23 cellular contexts compared by ENCODE assay signal in genomic region chr1:232062967-232063366, GRCh38.
DNase-seq lines count a peak whose midpoint lies in the region; ATAC-seq, FAIRE-seq and TF ChIP-seq lines count a peak whose summit lies in the region.
"Had no signal": no experiment of that assay in that cellular context is flagged by ENCODE, and none has a peak within 500 bp of the region (broad histone marks: within the 10 kb centered on the region; RNA-seq: fewer than 3 reads in every experiment).

No MANE protein-coding gene starts in this region.

- no peak overlapping the region for H4K8ac ChIP-seq in H1 (ENCODE audit: extremely low read depth, insufficient read depth, low read length)

- H2BK5ac ChIP-seq in H1 (ENCODE audit: low read depth, low read length), result no peak overlapping the region

- TF ChIP-seq EP300 in H1 (IDR thresholded peaks at IDR 0.05; ENCODE audit: borderline replicate concordance in 1 of 2, low read depth in 2 of 2, low read length in 2 of 2), result no peak

- H3K4me3 Mint-ChIP-seq in GM23338 (no peak overlapping the region), glutamatergic neuron (ENCODE audit: unreplicated experiment) (no peak overlapping the region)
- H3K4me3 Mint-ChIP-seq in stimulated activated effector memory CD8-positive, alpha-beta T cell treated with anti-CD3 and anti-CD28 coated beads, Interleukin-12 subunit alpha, Interleukin-12 subunit beta, amount 100 ng/mL, for 72 hours, result no peak overlapping the region
- H3K4me3 Mint-ChIP-seq: B cell; CD4-positive, CD25-positive, alpha-beta regulatory T cell; CD8-positive, alpha-beta T cell had no signal

- no peak overlapping the region for H3K27ac ChIP-seq in GM23338 (ENCODE audit: low read depth)
- H3K27ac ChIP-seq in H1 (ENCODE audit: low read depth, low read length), result no peak overlapping the region
- H3K27ac ChIP-seq: 22Rv1, BLaER1, C4-2B, GM23248 had no signal

- H3K4me2 ChIP-seq in GM23338 (peak overlapping the region; percentile 27; the same call in 1 of the 2 replicates), H1 (ENCODE audit: insufficient read depth in 1 of 2, low read depth in 2 of 2, low read length in 2 of 2) (no peak overlapping the region)
- H3K4me2 ChIP-seq: BLaER1 had no signal

- H2BK120ac ChIP-seq in H1 (replicated peaks; ENCODE audit: low read depth, low read length), result no peak overlapping the region

- no peak overlapping the region for H2BK15ac ChIP-seq in H1 (ENCODE audit: low read length)

- no peak overlapping the region for H2BK12ac ChIP-seq in H1 (ENCODE audit: low read depth, low read length)

- H3K18ac ChIP-seq in H1 (ENCODE audit: extremely low read depth, low read length), result no peak overlapping the region

- H3K9me3 Mint-ChIP-seq in GM23338 (no peaks in the 10 kb centered on the region), glutamatergic neuron (ENCODE audit: unreplicated experiment) (peaks cover 10% of the 10 kb centered on the region)
- no peaks in the 10 kb centered on the region for H3K9me3 Mint-ChIP-seq in stimulated activated effector memory CD8-positive, alpha-beta T cell treated with anti-CD3 and anti-CD28 coated beads, Interleukin-12 subunit alpha, Interleukin-12 subunit beta, amount 100 ng/mL, for 72 hours
- H3K9me3 Mint-ChIP-seq: CD4-positive, CD25-positive, alpha-beta regulatory T cell; CD8-positive, alpha-beta T cell had no signal

- no peak overlapping the region for H4K5ac ChIP-seq in H1 (ENCODE audit: insufficient read length, low read depth, low read length)

- no peaks in the 10 kb centered on the region for H3K23me2 ChIP-seq in H1 (ENCODE audit: low read depth, low read length)

- no peaks in the 10 kb centered on the region for H3K79me1 ChIP-seq in H1 (ENCODE audit: low read depth, low read length)

- H3K36me3 Mint-ChIP-seq in GM23338 (ENCODE audit: low read depth) (no peaks in the 10 kb centered on the region), glutamatergic neuron (ENCODE audit: unreplicated experiment) (no peaks in the 10 kb centered on the region)
- no peaks in the 10 kb centered on the region for H3K36me3 Mint-ChIP-seq in stimulated activated effector memory CD8-positive, alpha-beta T cell treated with anti-CD3 and anti-CD28 coated beads, Interleukin-12 subunit alpha, Interleukin-12 subunit beta, amount 100 ng/mL, for 72 hours
- H3K36me3 Mint-ChIP-seq: CD4-positive, CD25-positive, alpha-beta regulatory T cell; CD8-positive, alpha-beta T cell had no signal

- no peak for TF ChIP-seq RAD21 in H1 (IDR thresholded peaks at IDR 0.05 in 1 of 2, conservative IDR thresholded peaks at IDR 0.05 in 1 of 2; ENCODE audit: low read depth in 2 of 2, low read length in 2 of 2)

- no peaks in the 10 kb centered on the region for H3K9me3 ChIP-seq in H1 (ENCODE audit: insufficient read depth in 2 of 2, low read depth in 1 of 2, low read length in 1 of 2)
- H3K9me3 ChIP-seq: BLaER1, Caco-2 had no signal

- no peak for TF ChIP-seq POLR2A in H1 (IDR thresholded peaks at IDR 0.05; ENCODE audit: control extremely low read depth in 1 of 2, low read depth in 2 of 2, low read length in 2 of 2)

- H3K4ac ChIP-seq in H1 (replicated peaks; ENCODE audit: insufficient read length, low read depth, low read length), result no peak overlapping the region

- peak; percentile 62 for FAIRE-seq in H1 (lab: Jason Lieb, UNC)
- FAIRE-seq: A204.1, GM12891, H54 had no signal

- 72% methylated on average over 3 of the region's 3 CpGs; no CpG with 5 or more reads in 1 of the 2 experiments for WGBS in H1 (ENCODE audit: extremely low coverage in 1 of 2, insufficient coverage in 1 of 2, insufficient read length in 1 of 2, insufficient replicate concordance in 2 of 2, low coverage in 1 of 2, low lambda C conversion rate in 2 of 2, missing lambda C conversion rate in 1 of 2), 2 experiments

- no peak overlapping the region for H2BK20ac ChIP-seq in H1 (ENCODE audit: low read length)

- H3K36me3 ChIP-seq in GM23338 (ENCODE audit: insufficient read depth) (no peaks in the 10 kb centered on the region), H1 (ENCODE audit: control insufficient read depth in 2 of 4, insufficient read depth in 4 of 4, low read length in 3 of 4) (no peaks in the 10 kb centered on the region; a peak in 1 of 8 replicates), H7 (replicated peaks; ENCODE audit: control insufficient read depth, insufficient read depth, low read length) (no peaks in the 10 kb centered on the region)
- H3K36me3 ChIP-seq: BLaER1 had no signal

- POLR2A ChIA-PET in H1 (lab: Charles Lee; ENCODE audit: partially characterized antibody), result interaction anchor here (1.2 kb wide), 1 partner anchor 19 kb away, joined by 3 read pairs; no protein-coding TSS in a partner anchor

- H3K9me2 ChIP-seq in GM23338 (ENCODE audit: insufficient read depth), result peaks cover 4% of the 10 kb centered on the region; the same call in 1 of the 2 replicates

- no peak overlapping the region for H3K4me3 ChIP-seq in GM23338
- no peak overlapping the region for H3K4me3 ChIP-seq in H1 (ENCODE audit: extremely low read depth in 1 of 4, insufficient read depth in 2 of 4, low read depth in 3 of 4, low read length in 4 of 4)
- H3K4me3 ChIP-seq in H7 (ENCODE audit: insufficient read depth, low read depth, low read length), result no peak overlapping the region
- H3K4me3 ChIP-seq: BLaER1, GM23248 had no signal

- H4K20me1 ChIP-seq in GM23338 (replicated peaks; ENCODE audit: insufficient read depth) (no peaks in the 10 kb centered on the region), H1 (replicated peaks in 1 of 2; ENCODE audit: control insufficient read depth in 1 of 2, insufficient read depth in 2 of 2, low read length in 2 of 2) (peaks cover 0 to 3% of the 10 kb centered on the region in 2 experiments)
- H4K20me1 ChIP-seq: BLaER1 had no signal

- CTCF ChIA-PET in H1 (lab: Charles Lee; ENCODE audit: partially characterized antibody), result interaction anchor here (1.0 to 1.4 kb wide), 2 partner anchors 80 to 180 kb away, joined by 3 to 4 read pairs; no protein-coding TSS in a partner anchor

- H3K23ac ChIP-seq in H1 (ENCODE audit: insufficient read length), result no peak overlapping the region

- H3K14ac ChIP-seq in H1 (ENCODE audit: insufficient read length), result no peak overlapping the region

- ATAC-seq in GM23338, result peak; percentile 71
- no peak for ATAC-seq in stimulated activated effector memory CD8-positive, alpha-beta T cell treated with anti-CD3 and anti-CD28 coated beads, Interleukin-12 subunit alpha, Interleukin-12 subunit beta, amount 100 ng/mL, for 72 hours
- ATAC-seq: CD8-positive, alpha-beta T cell had no signal

- DNase-seq in DMS 273 (lab: John Stamatoyannopoulos, UW; ENCODE audit: unreplicated experiment), result peak; percentile 22
- no peak for DNase-seq in DMS 273 treated with DMSO at 0.1 percent for 48 hours (lab: John Stamatoyannopoulos, UW)
- DNase-seq in GM23338 (ENCODE audit: low spot score), result no peak
- no peak for DNase-seq in H1 (ENCODE audit: low read depth in 1 of 2, low spot score in 2 of 2)
- no peak for DNase-seq in glutamatergic neuron
- DNase-seq in germinal center (ENCODE audit: low spot score), result no peak
- DNase-seq in stimulated activated effector memory CD8-positive, alpha-beta T cell treated with anti-CD3 and anti-CD28 coated beads, Interleukin-12 subunit alpha, Interleukin-12 subunit beta, amount 100 ng/mL, for 72 hours (ENCODE audit: low spot score in 2 of 2), result no peak
- DNase-seq in H7, result no peak
- DNase-seq: Caco-2; CD4-positive, CD25-positive, alpha-beta regulatory T cell; CD8-positive, alpha-beta T cell; DMS53; DMS79 treated with DMSO at 0.1 percent for 48 hours; GF-D8; GM23248; HCEC 1CT had no signal

- H3K56ac ChIP-seq in H1 (replicated peaks; ENCODE audit: insufficient read length, low read depth, low read length), result no peak overlapping the region

- TF ChIP-seq CTCF in GM23338 (conservative IDR thresholded peaks at IDR 0.05; ENCODE audit: low read depth in 2 of 2) (no peak), H1 (IDR thresholded peaks at IDR 0.05; ENCODE audit: control extremely low read depth in 1 of 3, insufficient read depth in 1 of 3, low read depth in 1 of 3, low read length in 3 of 3) (no peak), glutamatergic neuron (IDR thresholded peaks at IDR 0.05; ENCODE audit: partially characterized antibody, unreplicated experiment) (no peak)

- 0 out of 2 replicates have a peak overlapping the region, but pooled peaks have one; percentile 83 for H2AK5ac ChIP-seq in H1 (ENCODE audit: low read depth, low read length)

- H3K4me1 ChIP-seq in GM23338 (ENCODE audit: insufficient read depth) (no peaks in the 10 kb centered on the region; the same call in 1 of the 2 replicates), H1 (replicated peaks in 1 of 4; ENCODE audit: control insufficient read depth in 3 of 4, insufficient read depth in 4 of 4, low read length in 3 of 4) (no peaks in the 10 kb centered on the region)
- H3K4me1 ChIP-seq: BLaER1, Caco-2 had no signal

- H3K79me2 ChIP-seq in GM23338 (replicated peaks; ENCODE audit: insufficient read depth), result no peaks in the 10 kb centered on the region
- no peaks in the 10 kb centered on the region for H3K79me2 ChIP-seq in H1 (ENCODE audit: control insufficient read depth in 1 of 2, insufficient read depth in 2 of 2, low read length in 2 of 2)

- no peak overlapping the region for H3K27ac Mint-ChIP-seq in GM23338
- peak overlapping the region; percentile 8 for H3K27ac Mint-ChIP-seq in glutamatergic neuron (ENCODE audit: unreplicated experiment)
- H3K27ac Mint-ChIP-seq in stimulated activated effector memory CD8-positive, alpha-beta T cell treated with anti-CD3 and anti-CD28 coated beads, Interleukin-12 subunit alpha, Interleukin-12 subunit beta, amount 100 ng/mL, for 72 hours, result no peak overlapping the region
- H3K27ac Mint-ChIP-seq: B cell; CD4-positive, CD25-positive, alpha-beta regulatory T cell; CD8-positive, alpha-beta T cell had no signal

- peaks cover 9% of the 10 kb centered on the region for H3K4me1 Mint-ChIP-seq in GM23338
- H3K4me1 Mint-ChIP-seq in glutamatergic neuron (ENCODE audit: low read depth, unreplicated experiment), result peaks cover 27% of the 10 kb centered on the region
- H3K4me1 Mint-ChIP-seq in stimulated activated effector memory CD8-positive, alpha-beta T cell treated with anti-CD3 and anti-CD28 coated beads, Interleukin-12 subunit alpha, Interleukin-12 subunit beta, amount 100 ng/mL, for 72 hours, result no peaks in the 10 kb centered on the region
- H3K4me1 Mint-ChIP-seq: B cell; CD4-positive, CD25-positive, alpha-beta regulatory T cell had no signal

- H4K91ac ChIP-seq in H1 (replicated peaks; ENCODE audit: insufficient read length, low read length), result no peak overlapping the region

- H3F3A ChIP-seq in GM23338 (replicated peaks; ENCODE audit: low read depth), result no peaks in the 10 kb centered on the region

- H3K27me3 Mint-ChIP-seq in GM23338 (ENCODE audit: insufficient read depth, low read depth, poor library complexity) (no peaks in the 10 kb centered on the region), glutamatergic neuron (ENCODE audit: unreplicated experiment) (peaks cover 9% of the 10 kb centered on the region)
- H3K27me3 Mint-ChIP-seq: B cell had no signal

- H2AFZ ChIP-seq in GM23338 (no peak overlapping the region), H1 (ENCODE audit: low read length) (no peak overlapping the region)
- H2AFZ ChIP-seq: GM23248 had no signal

- H3K27me3 ChIP-seq in GM23338 (ENCODE audit: insufficient read depth), result no peaks in the 10 kb centered on the region
- peaks cover 0 to 2% (median 0%) of the 10 kb centered on the region in 4 experiments; a peak in 4 of 7 replicates for H3K27me3 ChIP-seq in H1 (replicated peaks in 1 of 4; ENCODE audit: control insufficient read depth in 3 of 4, extremely low read depth in 1 of 4, insufficient read depth in 3 of 4, low read length in 3 of 4)
- H3K27me3 ChIP-seq in H7 (ENCODE audit: control insufficient read depth, insufficient read depth, low read length), result no peaks in the 10 kb centered on the region; the same call in 1 of the 2 replicates
- H3K27me3 ChIP-seq: BLaER1 had no signal

- no peak overlapping the region for H3K9ac ChIP-seq in H1 (replicated peaks in 1 of 4; ENCODE audit: extremely low read depth in 1 of 4, low read depth in 3 of 4, low read length in 3 of 4)
- H3K9ac ChIP-seq: BLaER1, GM23248 had no signal
